ENCODE assay signal across 34 cellular contexts in genomic region chr19:13583753-13584152, GRCh38.
"Had no signal": no experiment of that assay in that cellular context is flagged by ENCODE, and none has a peak within 500 bp of the region (broad histone marks: within the 10 kb centered on the region; RNA-seq: fewer than 3 reads in every experiment).

No MANE protein-coding gene starts in this region.

- DNase-seq: activated effector memory CD4-positive, alpha-beta T cell treated with anti-CD3 and anti-CD28 coated beads, Interleukin-2, amount 50 U/mL, for 16 hours; activated effector memory CD4-positive, alpha-beta T cell treated with Interleukin-2 at 50 U/mL for 16 hours; activated gamma-delta T cell; activated gamma-delta T cell treated with Interleukin-2 at 50 U/mL for 16 hours; activated naive CD4-positive, alpha-beta T cell; activated naive CD4-positive, alpha-beta T cell treated with anti-CD3 and anti-CD28 coated beads for 36 hours; activated naive CD4-positive, alpha-beta T cell treated with anti-CD3 and anti-CD28 coated beads, Interleukin-2, amount 10 ng/mL, durations not matched to agents 7 days and 5 days; activated naive CD4-positive, alpha-beta T cell treated with anti-CD3 and anti-CD28 coated beads, Interleukin-2, amount 50 U/mL, for 16 hours; activated naive CD4-positive, alpha-beta T cell treated with Interleukin-2 at 50 U/mL for 16 hours; activated naive CD8-positive, alpha-beta T cell treated with anti-CD3 and anti-CD28 coated beads for 36 hours; activated naive CD8-positive, alpha-beta T cell treated with anti-CD3 and anti-CD28 coated beads, Interleukin-2, amount 10 ng/mL, durations not matched to agents 7 days and 5 days; activated naive CD8-positive, alpha-beta T cell treated with anti-CD3 and anti-CD28 coated beads, Interleukin-2, amount 50 U/mL, for 24 hours; activated T-cell treated with anti-CD3 and anti-CD28 coated beads, Interleukin-2, amount 50 U/mL, for 1 hour; activated T-cell treated with anti-CD3 and anti-CD28 coated beads, Interleukin-2, amount 50 U/mL, for 24 hours; activated T-cell treated with anti-CD3 and anti-CD28 coated beads, Interleukin-2, amount 50 U/mL, for 4 hours; activated T-cell treated with anti-CD3 and anti-CD28 coated beads, Interleukin-2, amount 50 U/mL, for 48 hours; activated T-cell treated with anti-CD3 and anti-CD28 coated beads, Interleukin-2, amount 50 U/mL, for 72 hours; adrenal gland; amniotic stem cell; amygdala; anterior cingulate cortex; aorta; body of pancreas; brain microvascular endothelial cell; caudate nucleus; central memory CD4-positive, alpha-beta T cell; cerebellar nuclear complex had no signal

- H3K4me3 ChIP-seq: adrenal gland, ascending aorta, body of pancreas, breast epithelium, cardiac muscle cell had no signal

- H3K9me3 ChIP-seq: adrenal gland, body of pancreas, breast epithelium had no signal

- H3K4me1 ChIP-seq: adrenal gland, body of pancreas, breast epithelium had no signal

- H3K27me3 ChIP-seq: adrenal gland, ascending aorta, body of pancreas, brain microvascular endothelial cell, breast epithelium, cardiac muscle cell had no signal

- H3K27ac ChIP-seq: adrenal gland, ascending aorta, body of pancreas, brain microvascular endothelial cell, breast epithelium, cardiac muscle cell had no signal

- H3K36me3 ChIP-seq: adrenal gland, ascending aorta, brain microvascular endothelial cell, breast epithelium, cardiac muscle cell had no signal

- ATAC-seq: activated naive CD4-positive, alpha-beta T cell treated with anti-CD3 and anti-CD28 coated beads, Interleukin-2, amount 50 U/mL, for 72 hours; activated naive CD8-positive, alpha-beta T cell treated with anti-CD3 and anti-CD28 coated beads, Interleukin-2, amount 50 U/mL, for 24 hours; activated T-cell treated with anti-CD3 and anti-CD28 coated beads, Interleukin-2, amount 50 U/mL, for 4 hours; activated T-cell treated with anti-CD3 and anti-CD28 coated beads, Interleukin-2, amount 50 U/mL, for 72 hours; activated T-helper 17 cell treated with anti-CD3 and anti-CD28 coated beads, Interleukin-2, amount 50 U/mL, for 72 hours; body of pancreas had no signal

- FAIRE-seq: astrocyte, bronchial epithelial cell had no signal
